ENCODE assay signal across 1 cellular context in genomic region chr2:134149904-134150303, GRCh38.
TF ChIP-seq lines count a peak whose summit lies in the region.

No MANE protein-coding gene starts in this region.

TF ChIP-seq in GM12878, 131 proteins besides CTCF, POLR2A, EP300 and RAD21 (continued from another document):
- no peak for TF ChIP-seq ATF3 (IDR thresholded peaks at IDR 0.05; ENCODE audit: borderline replicate concordance, extremely low read depth, low read depth, low read length)
- no peak for TF ChIP-seq EED (IDR thresholded peaks at IDR 0.05; ENCODE audit: low read depth)
- TF ChIP-seq TBL1XR1 (IDR thresholded peaks at IDR 0.05; ENCODE audit: low read depth, low read length), result no peak
- TF ChIP-seq MEF2A (IDR thresholded peaks at IDR 0.05; ENCODE audit: insufficient read depth, low read depth, low read length), result no peak
- no peak for TF ChIP-seq IKZF2 (IDR thresholded peaks at IDR 0.05)
- TF ChIP-seq SKIL (IDR thresholded peaks at IDR 0.05; ENCODE audit: low read depth, poor library complexity, severe bottlenecking), result no peak
- TF ChIP-seq ZZZ3 (IDR thresholded peaks at IDR 0.05; ENCODE audit: control insufficient read depth, insufficient read length, low read depth), result no peak
- no peak for TF ChIP-seq USF1 (IDR thresholded peaks at IDR 0.05; ENCODE audit: borderline replicate concordance, extremely low read length, insufficient read depth, low read depth, low read length)
- no peak for TF ChIP-seq SUZ12 (IDR thresholded peaks at IDR 0.05; ENCODE audit: unreplicated experiment)
- TF ChIP-seq ZBED1 (IDR thresholded peaks at IDR 0.05; ENCODE audit: borderline replicate concordance), result no peak
- no peak for TF ChIP-seq IRF5 (IDR thresholded peaks at IDR 0.05; ENCODE audit: borderline replicate concordance)
- no peak for TF ChIP-seq ZBTB40 (IDR thresholded peaks at IDR 0.05; ENCODE audit: borderline replicate concordance)
- TF ChIP-seq MAX (IDR thresholded peaks at IDR 0.05; ENCODE audit: low read depth, low read length), result no peak
- no peak for TF ChIP-seq HCFC1 (IDR thresholded peaks at IDR 0.05; ENCODE audit: low read length)
- TF ChIP-seq HDGF (IDR thresholded peaks at IDR 0.05), result no peak
- TF ChIP-seq IKZF1 (conservative IDR thresholded peaks at IDR 0.05), result no peak
- TF ChIP-seq NR2C1 (IDR thresholded peaks at IDR 0.05), result no peak
- no peak for TF ChIP-seq ZNF217 (IDR thresholded peaks at IDR 0.05)
- no peak for TF ChIP-seq NFYA (IDR thresholded peaks at IDR 0.05; ENCODE audit: borderline replicate concordance, low read depth, low read length)
